ENCODE assay signal across 19 cellular contexts in the genomic region with DNA sequence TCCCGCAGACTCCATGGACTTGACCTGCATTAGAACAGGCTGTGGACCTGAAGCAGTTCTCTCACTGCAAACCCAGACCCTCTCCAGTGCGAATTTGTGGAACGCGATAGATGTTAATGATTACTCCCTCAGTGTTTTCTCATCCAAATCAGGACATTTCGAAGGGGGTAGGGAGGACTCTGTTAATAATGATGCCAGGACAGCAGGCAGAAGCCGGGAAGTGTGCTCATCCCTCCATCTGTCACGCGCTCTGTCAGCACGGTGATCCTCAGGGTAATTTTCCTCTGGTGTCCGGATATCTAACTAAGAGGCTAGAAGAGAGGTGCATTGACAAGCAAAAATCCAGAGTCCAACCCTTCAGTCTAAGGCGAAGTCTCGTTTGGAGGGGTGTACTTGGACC. TPM values are rescaled to one million over a fixed set of nuclear protein-coding genes. Genes with fewer than 3 reads are reported as not detected.
DNase-seq lines count a peak whose midpoint lies in the region; TF ChIP-seq lines count a peak whose summit lies in the region.
"Had no signal": no experiment of that assay in that cellular context is flagged by ENCODE, and none has a peak within 500 bp of the region (broad histone marks: within the 10 kb centered on the region; RNA-seq: fewer than 3 reads in every experiment).

No MANE protein-coding gene starts in this region.

- peaks cover 2% of the 10 kb centered on the region for H3K4me1 ChIP-seq in mammary epithelial cell (ENCODE audit: insufficient read depth, low read length)
- H3K4me1 ChIP-seq in OCI-LY3 (ENCODE audit: low read length) = peaks cover 58% of the 10 kb centered on the region
- peaks cover 0 to 46% (median 14%) of the 10 kb centered on the region in 4 donors for H3K4me1 ChIP-seq in Peyer's patch
- H3K4me1 ChIP-seq: colonic mucosa, neural progenitor cell, SJSA1 had no signal

- H3K27ac Mint-ChIP-seq in MCF 10A (ENCODE audit: low read depth, unreplicated experiment) (peak overlapping the region; percentile 35), immature natural killer cell (peak overlapping the region; percentile 17 to 93 (median 72))
- H3K27ac Mint-ChIP-seq: GM23338, neural progenitor cell had no signal

- no TSS peak for BruUV-seq in MCF 10A (replicated peaks; lab: Mats Ljungman, UMichigan)
- no TSS peak for BruUV-seq in mammary epithelial cell (replicated peaks; lab: Mats Ljungman, UMichigan)

- H3K9ac ChIP-seq in mammary epithelial cell (ENCODE audit: insufficient read depth, low read length) (no peak overlapping the region), OCI-LY3 (ENCODE audit: low read length) (no peak overlapping the region)
- H3K9ac ChIP-seq: neural progenitor cell had no signal

- 100% methylated on average over 12 of the region's 12 CpGs for WGBS in mammary epithelial cell (ENCODE audit: low coverage, missing lambda C conversion rate)

- no peaks in the 10 kb centered on the region for H3K9me3 ChIP-seq in mammary epithelial cell (replicated peaks; ENCODE audit: insufficient read depth, low read length)
- H3K9me3 ChIP-seq in OCI-LY3 (ENCODE audit: insufficient read depth, low read length) = peaks cover 3% of the 10 kb centered on the region; the same call in 1 of the 2 replicates
- no peaks in the 10 kb centered on the region for H3K9me3 ChIP-seq in Peyer's patch
- H3K9me3 ChIP-seq: ascending aorta, colonic mucosa, SJSA1 had no signal

- TF ChIP-seq POLR2A in Peyer's patch (IDR thresholded peaks at IDR 0.05) = no peak

- TF ChIP-seq CTCF in MCF 10A (IDR thresholded peaks at IDR 0.05; ENCODE audit: unreplicated experiment) = no peak
- no peak for TF ChIP-seq CTCF in mammary epithelial cell (conservative IDR thresholded peaks at IDR 0.05 in 1 of 2, IDR thresholded peaks at IDR 0.05 in 1 of 2; ENCODE audit: extremely low read depth in 1 of 2, insufficient read depth in 1 of 2, low read depth in 1 of 2, low read length in 2 of 2)
- TF ChIP-seq CTCF in OCI-LY3 (IDR thresholded peaks at IDR 0.05; ENCODE audit: low read depth, low read length) = no peak
- TF ChIP-seq CTCF in Peyer's patch (IDR thresholded peaks at IDR 0.05) = no peak
- TF ChIP-seq CTCF in coronary artery (IDR thresholded peaks at IDR 0.05) = no peak

- H4K20me1 ChIP-seq in mammary epithelial cell (ENCODE audit: insufficient read depth, low read length) (no peaks in the 10 kb centered on the region), OCI-LY3 (ENCODE audit: insufficient read depth, low read length) (peaks cover 68% of the 10 kb centered on the region)

- H3K36me3 Mint-ChIP-seq in MCF 10A (ENCODE audit: insufficient read depth, unreplicated experiment) = peaks cover 14% of the 10 kb centered on the region
- peaks cover 0 to 4% (median 3%) of the 10 kb centered on the region in 3 donors for H3K36me3 Mint-ChIP-seq in immature natural killer cell

- intact Hi-C loops in MCF 10A (cut with micrococcal nuclease) = no loop called here
- intact Hi-C loops in mammary epithelial cell (cut with micrococcal nuclease) = no loop called here

- CTCF ChIA-PET in MCF 10A (lab: Yijun Ruan, JAX) (interaction anchor here (0.5 to 1.4 kb wide), 2 partner anchors 19 to 24 kb away, joined by 3 to 5 read pairs; partner anchors contain the start of gene RAPGEF1), mammary epithelial cell (lab: Charles Lee; ENCODE audit: low non-redundant PET) (no interaction called here)

- H2AFZ ChIP-seq in mammary epithelial cell (ENCODE audit: low read depth, low read length) (no peak overlapping the region), OCI-LY3 (ENCODE audit: low read depth, low read length) (no peak overlapping the region)
- H2AFZ ChIP-seq: GM23338, neural progenitor cell had no signal

- H3K36me3 ChIP-seq in mammary epithelial cell (ENCODE audit: insufficient read depth, low read length) = no peaks in the 10 kb centered on the region
- H3K36me3 ChIP-seq in OCI-LY3 (replicated peaks; ENCODE audit: low read depth, low read length) = peaks cover 70% of the 10 kb centered on the region
- no peaks in the 10 kb centered on the region for H3K36me3 ChIP-seq in Peyer's patch
- H3K36me3 ChIP-seq: ascending aorta, colonic mucosa, neural progenitor cell, SJSA1 had no signal

- DNase-seq in MCF 10A (ENCODE audit: unreplicated experiment) = no peak
- DNase-seq in mammary epithelial cell = no peak
- DNase-seq in immature natural killer cell = no peak
- DNase-seq in Peyer's patch = no peak
- no peak for DNase-seq in NCI-H1092 treated with DMSO at 0.1 percent for 48 hours (lab: John Stamatoyannopoulos, UW)
- DNase-seq in Ammon's horn (ENCODE audit: low spot score) = no peak
- no peak for DNase-seq in coronary artery (ENCODE audit: low spot score)
- DNase-seq: colonic mucosa; GDM1; mesendoderm; NCI-H1092; retina; stimulated activated CD4-positive, alpha-beta T cell treated with anti-CD3 and anti-CD28 coated beads, Interleukin-2, amount 100 ng/mL, for 24 hours had no signal

- H3K27me3 ChIP-seq in mammary epithelial cell (ENCODE audit: insufficient read depth, low read length) (no peaks in the 10 kb centered on the region), OCI-LY3 (ENCODE audit: low read depth, low read length) (no peaks in the 10 kb centered on the region), Peyer's patch (no peaks in the 10 kb centered on the region)
- H3K27me3 ChIP-seq: ascending aorta, colonic mucosa, neural progenitor cell, SJSA1 had no signal

- H3K4me3 ChIP-seq in mammary epithelial cell (replicated peaks in 1 of 3; ENCODE audit: insufficient read depth in 1 of 3, low read depth in 2 of 3, low read length in 3 of 3) (no peak overlapping the region), OCI-LY3 (ENCODE audit: low read length) (no peak overlapping the region), Peyer's patch (no peak overlapping the region), coronary artery (no peak overlapping the region)
- H3K4me3 ChIP-seq: ascending aorta, colonic mucosa, GM23338, neural progenitor cell, SJSA1 had no signal

- no peaks in the 10 kb centered on the region for H3K27me3 Mint-ChIP-seq in MCF 10A (ENCODE audit: insufficient read depth, unreplicated experiment)
- no peaks in the 10 kb centered on the region for H3K27me3 Mint-ChIP-seq in immature natural killer cell (ENCODE audit: low read depth in 3 of 3)

- H3K79me2 ChIP-seq in mammary epithelial cell (ENCODE audit: insufficient read depth, low read length) = peaks cover 87% of the 10 kb centered on the region
- H3K79me2 ChIP-seq in OCI-LY3 (ENCODE audit: low read length) = peaks cover 100% of the 10 kb centered on the region

- in situ Hi-C loops in mammary epithelial cell (cut with MboI; ENCODE audit: low sequenced_read_pairs in 2 of 2) = loop anchor here in 1 of 2 donors (10.0 kb wide), 1 partner anchor 66 kb away; no protein-coding TSS in a partner anchor

- H3K4me3 Mint-ChIP-seq in MCF 10A (ENCODE audit: unreplicated experiment) = no peak overlapping the region
- H3K4me3 Mint-ChIP-seq in immature natural killer cell = no peak overlapping the region
- H3K4me3 Mint-ChIP-seq: GM23338, neural progenitor cell had no signal

- POLR2A ChIA-PET in MCF 10A (lab: Yijun Ruan, JAX) = interaction anchor here (0.6 kb wide), 1 partner anchor 11 kb away, joined by 3 read pairs; no protein-coding TSS in a partner anchor

- no peaks in the 10 kb centered on the region for H3K4me1 Mint-ChIP-seq in MCF 10A (ENCODE audit: insufficient read depth, unreplicated experiment)
- peaks cover 92 to 93% of the 10 kb centered on the region in 2 donors for H3K4me1 Mint-ChIP-seq in immature natural killer cell
- H3K4me1 Mint-ChIP-seq: neural progenitor cell had no signal

- H3K9me3 Mint-ChIP-seq in MCF 10A (ENCODE audit: unreplicated experiment) = no peaks in the 10 kb centered on the region
- no peaks in the 10 kb centered on the region for H3K9me3 Mint-ChIP-seq in immature natural killer cell
- H3K9me3 Mint-ChIP-seq: GM23338 had no signal

- no peak overlapping the region for H3K4me2 ChIP-seq in mammary epithelial cell (ENCODE audit: insufficient read depth, low read depth, low read length)
- 0 out of 2 replicates have a peak overlapping the region, but pooled peaks have one; percentile 51 for H3K4me2 ChIP-seq in OCI-LY3 (ENCODE audit: low read length)
- H3K4me2 ChIP-seq: GM23338, neural progenitor cell had no signal

- no peak overlapping the region for H3K27ac ChIP-seq in mammary epithelial cell (ENCODE audit: insufficient read depth, low read depth, low read length)
- H3K27ac ChIP-seq in OCI-LY3 (ENCODE audit: low read length) = no peak overlapping the region
- no peak overlapping the region for H3K27ac ChIP-seq in Peyer's patch
- no peak overlapping the region for H3K27ac ChIP-seq in coronary artery
- H3K27ac ChIP-seq: ascending aorta, colonic mucosa, epithelial cell of prostate, neural progenitor cell, SJSA1 had no signal

- dilution Hi-C loops in mammary epithelial cell (cut with HindIII; ENCODE audit: low sequenced_read_pairs) = no loop called here

RNA-seq across cellular contexts. Expression of gene RAPGEF1, which starts 18.8 kb away (rescaled TPM):
- total RNA-seq in MCF 10A (2022) (55.4 and 73.0 TPM in 2 replicates), mammary epithelial cell (10 to 100 TPM; 41.7 to 51.3 TPM), Peyer's patch (100 to 1,000 TPM in 1 of 4 donors, 10 to 100 TPM in 3; 51.7 to 182 (median 70.7) TPM)
- polyA plus RNA-seq in mammary epithelial cell (22.8 TPM), immature natural killer cell (10 to 100 TPM in 1 of 3 donors, 1 to 10 TPM in 2; 1.2 to 15.8 (median 7.4) TPM)
- polyA minus RNA-seq in mammary epithelial cell = 29.1 TPM
